ENCODE assay signal across 9 cellular contexts in the genomic region with DNA sequence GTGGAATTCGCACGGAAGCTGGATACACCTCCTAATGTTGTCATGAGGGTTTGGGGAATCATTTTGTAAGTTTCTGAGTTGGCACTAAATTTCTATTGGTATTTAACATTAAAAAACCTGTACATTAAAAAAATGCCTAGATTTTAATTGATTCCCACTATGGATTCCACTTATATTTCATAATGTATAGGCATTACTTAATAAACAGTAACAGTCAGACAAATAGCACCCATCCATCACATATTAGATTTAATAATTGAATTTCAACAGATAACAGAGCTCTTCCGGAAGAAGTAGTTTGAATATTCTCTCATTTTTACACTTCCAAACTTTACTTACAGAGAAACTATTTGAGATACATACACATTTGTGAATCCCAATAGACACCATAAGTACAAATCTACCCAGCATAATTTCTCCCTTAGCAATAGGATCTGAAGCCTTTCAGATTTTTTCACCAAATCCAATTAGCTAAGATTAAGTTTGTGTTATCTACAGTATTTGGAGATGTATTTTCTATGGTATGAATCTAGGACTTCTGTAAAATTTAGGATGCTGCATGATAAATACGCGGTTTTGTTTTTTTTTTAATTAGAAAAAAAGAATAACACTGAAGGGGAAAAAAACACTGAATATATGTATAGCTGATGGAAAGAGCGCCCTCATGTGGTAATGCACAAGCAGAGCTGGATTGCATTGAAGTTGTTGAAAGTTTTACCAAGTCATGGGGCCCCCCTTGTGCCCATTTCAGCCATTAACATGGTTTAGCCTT. TPM values are rescaled to one million over a fixed set of nuclear protein-coding genes. Genes with fewer than 3 reads are reported as not detected.
DNase-seq lines count a peak whose midpoint lies in the region; TF ChIP-seq lines count a peak whose summit lies in the region.
"Had no signal": no experiment of that assay in that cellular context is flagged by ENCODE, and none has a peak within 500 bp of the region (broad histone marks: within the 10 kb centered on the region; RNA-seq: fewer than 3 reads in every experiment).

No MANE protein-coding gene starts in this region.

- H3K27me3 ChIP-seq in MM.1S (replicated peaks; ENCODE audit: insufficient read depth, low read length) (no peaks in the 10 kb centered on the region), ascending aorta (no peaks in the 10 kb centered on the region)

- no peak overlapping the region for H3K27ac ChIP-seq in MM.1S (ENCODE audit: low read length)
- no peak overlapping the region for H3K27ac ChIP-seq in ascending aorta

- intact Hi-C loops in activated T-helper 1 cell treated with anti-CD3 and anti-CD28 coated beads, Interleukin-12 subunit alpha, Interleukin-12 subunit beta, Interleukin-2, Interleukin-4 antibody, amounts not matched to agents 30 ng/mL and 10 ng/mL and 1 ng/mL, durations not matched to agents 14 hours and 24 hours and 36 hours (cut with micrococcal nuclease): loop anchor here (1.0 to 10.0 kb wide), 2 partner anchors 494 to 869 kb away; no protein-coding TSS in a partner anchor
- intact Hi-C loops in ascending aorta (cut with DNase I): no loop called here

- DNase-seq in stimulated activated CD4-positive, alpha-beta T cell treated with anti-CD3 and anti-CD28 coated beads, Interleukin-4, amount 100 ng/mL, for 48 hours (ENCODE audit: low read depth in 2 of 2): peak; percentile 1 to 2
- no peak for DNase-seq in stimulated activated CD4-positive, alpha-beta T cell treated with anti-CD3 and anti-CD28 coated beads, Interleukin-1b, Interleukin-23, amount 100 ng/mL, for 48 hours
- peak; percentile 52 for DNase-seq in HEK293T (ENCODE audit: extremely low spot score)
- peak; percentile 65 for DNase-seq in MM.1S
- peak; percentile 0 for DNase-seq in activated T-helper 1 cell treated with anti-CD3 and anti-CD28 coated beads, Interleukin-12 subunit alpha, Interleukin-12 subunit beta, Interleukin-2, Interleukin-4 antibody, amounts not matched to agents 30 ng/mL and 10 ng/mL and 1 ng/mL, durations not matched to agents 14 hours and 24 hours and 36 hours (ENCODE audit: low spot score)
- peak; percentile 69 for DNase-seq in left kidney (ENCODE audit: low read depth, low spot score)
- DNase-seq in activated CD8-positive, alpha-beta memory T cell treated with anti-CD3 and anti-CD28 coated beads for 24 hours: no peak
- no peak for DNase-seq in ascending aorta (ENCODE audit: low spot score in 2 of 2)

- no peaks in the 10 kb centered on the region for H3K9me3 Mint-ChIP-seq in activated T-helper 1 cell treated with anti-CD3 and anti-CD28 coated beads, Interleukin-12 subunit alpha, Interleukin-12 subunit beta, Interleukin-2, Interleukin-4 antibody, amounts not matched to agents 30 ng/mL and 10 ng/mL and 1 ng/mL, durations not matched to agents 14 hours and 24 hours and 36 hours
- H3K9me3 Mint-ChIP-seq: IgD-negative memory B cell had no signal

- H3K27ac Mint-ChIP-seq in activated T-helper 1 cell treated with anti-CD3 and anti-CD28 coated beads, Interleukin-12 subunit alpha, Interleukin-12 subunit beta, Interleukin-2, Interleukin-4 antibody, amounts not matched to agents 30 ng/mL and 10 ng/mL and 1 ng/mL, durations not matched to agents 14 hours and 24 hours and 36 hours: no peak overlapping the region
- H3K27ac Mint-ChIP-seq: IgD-negative memory B cell had no signal

- no peaks in the 10 kb centered on the region for H3K36me3 ChIP-seq in MM.1S (replicated peaks; ENCODE audit: insufficient read depth, low read length)
- no peaks in the 10 kb centered on the region for H3K36me3 ChIP-seq in ascending aorta

- H3K4me2 ChIP-seq in MM.1S (ENCODE audit: low read depth, low read length): no peak overlapping the region

- H3K9me3 ChIP-seq in MM.1S (replicated peaks; ENCODE audit: insufficient read depth, low read length) (no peaks in the 10 kb centered on the region), ascending aorta (no peaks in the 10 kb centered on the region)

- no peaks in the 10 kb centered on the region for H3K9me2 ChIP-seq in MM.1S (replicated peaks; ENCODE audit: insufficient read depth, low read length)

- no peaks in the 10 kb centered on the region for H3K36me3 Mint-ChIP-seq in activated T-helper 1 cell treated with anti-CD3 and anti-CD28 coated beads, Interleukin-12 subunit alpha, Interleukin-12 subunit beta, Interleukin-2, Interleukin-4 antibody, amounts not matched to agents 30 ng/mL and 10 ng/mL and 1 ng/mL, durations not matched to agents 14 hours and 24 hours and 36 hours (ENCODE audit: low read depth)
- H3K36me3 Mint-ChIP-seq: IgD-negative memory B cell had no signal

- no peaks in the 10 kb centered on the region for H3K79me2 ChIP-seq in MM.1S (ENCODE audit: low read length)

- no peaks in the 10 kb centered on the region for H3K27me3 Mint-ChIP-seq in activated T-helper 1 cell treated with anti-CD3 and anti-CD28 coated beads, Interleukin-12 subunit alpha, Interleukin-12 subunit beta, Interleukin-2, Interleukin-4 antibody, amounts not matched to agents 30 ng/mL and 10 ng/mL and 1 ng/mL, durations not matched to agents 14 hours and 24 hours and 36 hours (ENCODE audit: insufficient read depth)
- H3K27me3 Mint-ChIP-seq: IgD-negative memory B cell had no signal

- CTCF ChIA-PET in HEK293T (lab: Yijun Ruan, JAX): interaction anchor here (0.6 to 0.7 kb wide), 4 partner anchors 34 to 251 kb away, joined by 3 to 9 read pairs (median 4); no protein-coding TSS in a partner anchor

- no peak overlapping the region for H3K9ac ChIP-seq in MM.1S (ENCODE audit: low read length)

- no peaks in the 10 kb centered on the region for H3F3A ChIP-seq in MM.1S (ENCODE audit: insufficient read depth, low read length)

- TF ChIP-seq CTCF in MM.1S (IDR thresholded peaks at IDR 0.05; ENCODE audit: low read length): peak; percentile 81
- TF ChIP-seq CTCF in ascending aorta (IDR thresholded peaks at IDR 0.05): peak in 1 of 3 experiments; percentile 16

- H2AFZ ChIP-seq in MM.1S (ENCODE audit: low read length): no peak overlapping the region

- H3K4me1 Mint-ChIP-seq in activated T-helper 1 cell treated with anti-CD3 and anti-CD28 coated beads, Interleukin-12 subunit alpha, Interleukin-12 subunit beta, Interleukin-2, Interleukin-4 antibody, amounts not matched to agents 30 ng/mL and 10 ng/mL and 1 ng/mL, durations not matched to agents 14 hours and 24 hours and 36 hours (ENCODE audit: low read depth): no peaks in the 10 kb centered on the region
- H3K4me1 Mint-ChIP-seq: IgD-negative memory B cell had no signal

- no peak overlapping the region for H3K4me3 Mint-ChIP-seq in activated T-helper 1 cell treated with anti-CD3 and anti-CD28 coated beads, Interleukin-12 subunit alpha, Interleukin-12 subunit beta, Interleukin-2, Interleukin-4 antibody, amounts not matched to agents 30 ng/mL and 10 ng/mL and 1 ng/mL, durations not matched to agents 14 hours and 24 hours and 36 hours
- H3K4me3 Mint-ChIP-seq: IgD-negative memory B cell had no signal

- POLR2A ChIA-PET in HEK293T (lab: Yijun Ruan, JAX): no interaction called here

- H4K20me1 ChIP-seq in MM.1S (ENCODE audit: insufficient read depth, low read length): no peaks in the 10 kb centered on the region

- H3K4me1 ChIP-seq in MM.1S (ENCODE audit: low read length) (no peaks in the 10 kb centered on the region), ascending aorta (no peaks in the 10 kb centered on the region)

- H3K4me3 ChIP-seq in MM.1S (ENCODE audit: low read length) (no peak overlapping the region), ascending aorta (no peak overlapping the region)

TF ChIP-seq in HEK293T, 16 proteins besides CTCF, POLR2A, EP300 and RAD21:
- TF ChIP-seq SP1 (IDR thresholded peaks at IDR 0.05): no peak
- TF ChIP-seq CTBP1 (IDR thresholded peaks at IDR 0.05; ENCODE audit: borderline replicate concordance): no peak
- peak; percentile 67 for TF ChIP-seq ZNF384 (IDR thresholded peaks at IDR 0.05)
- no peak for TF ChIP-seq L3MBTL2 (conservative IDR thresholded peaks at IDR 0.05)

RNA-seq across cellular contexts. Expression of a gene that starts 12.2 kb away (rescaled TPM):
- total RNA-seq in activated T-helper 1 cell treated with anti-CD3 and anti-CD28 coated beads, Interleukin-12 subunit alpha, Interleukin-12 subunit beta, Interleukin-2, Interleukin-4 antibody, amounts not matched to agents 30 ng/mL and 10 ng/mL and 1 ng/mL, durations not matched to agents 14 hours and 24 hours and 36 hours: not detected in 2 replicates
- total RNA-seq in ascending aorta: not detected

RNA-seq across cellular contexts. Expression of a gene that starts 29.3 kb away (rescaled TPM):
- not detected in 2 replicates for total RNA-seq in activated T-helper 1 cell treated with anti-CD3 and anti-CD28 coated beads, Interleukin-12 subunit alpha, Interleukin-12 subunit beta, Interleukin-2, Interleukin-4 antibody, amounts not matched to agents 30 ng/mL and 10 ng/mL and 1 ng/mL, durations not matched to agents 14 hours and 24 hours and 36 hours
- not detected for total RNA-seq in ascending aorta

RNA-seq across cellular contexts. Expression of a gene that starts 42.6 kb away (rescaled TPM):
- total RNA-seq in activated T-helper 1 cell treated with anti-CD3 and anti-CD28 coated beads, Interleukin-12 subunit alpha, Interleukin-12 subunit beta, Interleukin-2, Interleukin-4 antibody, amounts not matched to agents 30 ng/mL and 10 ng/mL and 1 ng/mL, durations not matched to agents 14 hours and 24 hours and 36 hours: not detected in 2 replicates
- not detected for total RNA-seq in ascending aorta

RNA-seq across cellular contexts. Expression of a gene that starts 59.0 kb away (rescaled TPM):
- not detected in 2 replicates for total RNA-seq in activated T-helper 1 cell treated with anti-CD3 and anti-CD28 coated beads, Interleukin-12 subunit alpha, Interleukin-12 subunit beta, Interleukin-2, Interleukin-4 antibody, amounts not matched to agents 30 ng/mL and 10 ng/mL and 1 ng/mL, durations not matched to agents 14 hours and 24 hours and 36 hours
- total RNA-seq in ascending aorta: not detected

Comparison
In these comparisons a context has a peak if more than half of its experiments do, and no peak if none do; other contexts are left out.
1. DNase-seq: peak in stimulated activated CD4-positive, alpha-beta T cell treated with anti-CD3 and anti-CD28 coated beads, Interleukin-4, amount 100 ng/mL, for 48 hours (2 of 2), HEK293T (single experiment), MM.1S (single experiment), activated T-helper 1 cell treated with anti-CD3 and anti-CD28 coated beads, Interleukin-12 subunit alpha, Interleukin-12 subunit beta, Interleukin-2, Interleukin-4 antibody, amounts not matched to agents 30 ng/mL and 10 ng/mL and 1 ng/mL, durations not matched to agents 14 hours and 24 hours and 36 hours (single experiment) and left kidney (single experiment); none in stimulated activated CD4-positive, alpha-beta T cell treated with anti-CD3 and anti-CD28 coated beads, Interleukin-1b, Interleukin-23, amount 100 ng/mL, for 48 hours (single experiment), activated CD8-positive, alpha-beta memory T cell treated with anti-CD3 and anti-CD28 coated beads for 24 hours (single experiment) and ascending aorta (0 of 2).